ENCODE assay signal across 21 cellular contexts in genomic region chr4:53514509-53514908, GRCh38.
"Had no signal": no experiment of that assay in that cellular context is flagged by ENCODE, and none has a peak within 500 bp of the region (broad histone marks: within the 10 kb centered on the region; RNA-seq: fewer than 3 reads in every experiment).

No MANE protein-coding gene starts in this region.

- ATAC-seq: activated CD8-positive, alpha-beta memory T cell treated with anti-CD3 and anti-CD28 coated beads, Interleukin-2, amount 10 ng/mL, durations not matched to agents 7 days and 5 days; body of pancreas; PC-3 had no signal

- DNase-seq: activated B cell treated with CpG ODN at 0.5 μM for 24 hours; activated CD4-positive, alpha-beta T cell treated with anti-CD3 and anti-CD28 coated beads for 1 hour; activated CD4-positive, alpha-beta T cell treated with anti-CD3 and anti-CD28 coated beads, Interleukin-2, amount 10 ng/mL, durations not matched to agents 24 days and 14 days; activated CD4-positive, alpha-beta T cell treated with anti-CD3 and anti-CD28 coated beads, Interleukin-2, amount 50 U/mL, for 48 hours; activated CD8-positive, alpha-beta memory T cell treated with anti-CD3 and anti-CD28 coated beads, Interleukin-2, amount 10 ng/mL, durations not matched to agents 7 days and 5 days; activated effector memory CD4-positive, alpha-beta T cell treated with Interleukin-2 at 50 U/mL for 16 hours; activated naive CD4-positive, alpha-beta T cell; activated T-cell treated with anti-CD3 and anti-CD28 coated beads, Interleukin-2, amount 50 U/mL, for 24 hours; amniotic stem cell; body of pancreas; central memory CD4-positive, alpha-beta T cell; Kasumi-1; NCI-H1105 treated with DMSO at 0.1 percent for 48 hours; NCI-H1930; NCI-H2171; NCI-H2227 treated with DMSO at 0.1 percent for 48 hours; NCI-H446 treated with DMSO at 0.1 percent for 48 hours; NCI-H524 treated with DMSO at 0.1 percent for 48 hours; PC-3; SHP77 treated with DMSO at 0.1 percent for 48 hours; SW 1271 had no signal
